1 cellular context compared by ENCODE assay signal in the genomic region with DNA sequence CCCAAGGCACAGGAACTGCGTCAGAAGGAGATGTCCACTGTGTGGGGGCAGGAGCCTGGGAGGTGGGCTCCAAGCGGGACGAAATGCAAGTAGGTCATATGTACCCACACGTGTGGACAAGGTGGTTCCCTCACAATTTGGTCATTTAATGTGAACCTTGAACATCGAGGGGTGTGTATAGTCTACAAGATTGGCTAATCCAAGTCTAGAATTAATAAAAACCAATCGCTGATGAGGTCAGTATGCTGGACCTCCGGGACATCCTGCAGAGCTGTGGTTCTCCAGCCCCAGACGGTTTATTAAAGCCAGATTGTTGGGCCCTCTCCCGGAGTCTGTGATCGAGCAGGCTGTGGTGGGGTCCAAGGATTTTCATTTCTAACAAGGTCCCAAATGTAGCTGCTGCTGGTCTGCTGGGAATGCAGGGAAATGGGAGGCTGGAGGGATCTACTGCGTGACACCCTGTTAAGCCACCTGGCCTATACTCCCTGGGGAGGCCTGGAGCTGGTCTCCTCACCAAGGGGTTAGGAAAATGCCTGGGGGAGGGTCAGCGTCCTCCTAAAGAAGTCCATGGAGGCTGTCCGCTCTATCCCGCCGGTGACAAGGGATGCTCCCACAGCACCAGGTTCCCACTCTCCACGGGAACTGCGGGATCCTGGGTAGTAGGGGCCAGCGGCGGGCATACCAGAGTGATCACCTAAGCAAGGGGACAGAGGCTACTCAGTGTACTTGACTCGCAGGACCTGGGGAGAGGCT.
TF ChIP-seq lines count a peak whose summit lies in the region.

No MANE protein-coding gene starts in this region.

TF ChIP-seq in WTC11, 78 proteins besides CTCF, POLR2A, EP300 and RAD21 (continued from another document):
- TF ChIP-seq, protein P1, sequence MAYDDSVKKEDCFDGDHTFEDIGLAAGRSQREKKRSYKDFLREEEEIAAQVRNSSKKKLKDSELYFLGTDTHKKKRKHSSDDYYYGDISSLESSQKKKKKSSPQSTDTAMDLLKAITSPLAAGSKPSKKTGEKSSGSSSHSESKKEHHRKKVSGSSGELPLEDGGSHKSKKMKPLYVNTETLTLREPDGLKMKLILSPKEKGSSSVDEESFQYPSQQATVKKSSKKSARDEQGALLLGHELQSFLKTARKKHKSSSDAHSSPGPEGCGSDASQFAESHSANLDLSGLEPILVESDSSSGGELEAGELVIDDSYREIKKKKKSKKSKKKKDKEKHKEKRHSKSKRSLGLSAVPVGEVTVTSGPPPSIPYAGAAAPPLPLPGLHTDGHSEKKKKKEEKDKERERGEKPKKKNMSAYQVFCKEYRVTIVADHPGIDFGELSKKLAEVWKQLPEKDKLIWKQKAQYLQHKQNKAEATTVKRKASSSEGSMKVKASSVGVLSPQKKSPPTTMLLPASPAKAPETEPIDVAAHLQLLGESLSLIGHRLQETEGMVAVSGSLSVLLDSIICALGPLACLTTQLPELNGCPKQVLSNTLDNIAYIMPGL (CRISPR knock-in tag; IDR thresholded peaks at IDR 0.05), result no peak
- TF ChIP-seq ZNF396 (CRISPR knock-in tag; IDR thresholded peaks at IDR 0.05; ENCODE audit: borderline replicate concordance) (no peak), SP1 (CRISPR knock-in tag; conservative IDR thresholded peaks at IDR 0.05) (no peak), AFF4 (CRISPR knock-in tag; IDR thresholded peaks at IDR 0.05; ENCODE audit: borderline replicate concordance) (no peak), RORB (CRISPR knock-in tag; IDR thresholded peaks at IDR 0.05) (no peak), ZNF232 (CRISPR knock-in tag; IDR thresholded peaks at IDR 0.05) (no peak), TP53 (CRISPR knock-in tag; IDR thresholded peaks at IDR 0.05) (no peak), ELF4 (CRISPR knock-in tag; IDR thresholded peaks at IDR 0.05; ENCODE audit: low read depth) (no peak)
- TF ChIP-seq, protein P2, sequence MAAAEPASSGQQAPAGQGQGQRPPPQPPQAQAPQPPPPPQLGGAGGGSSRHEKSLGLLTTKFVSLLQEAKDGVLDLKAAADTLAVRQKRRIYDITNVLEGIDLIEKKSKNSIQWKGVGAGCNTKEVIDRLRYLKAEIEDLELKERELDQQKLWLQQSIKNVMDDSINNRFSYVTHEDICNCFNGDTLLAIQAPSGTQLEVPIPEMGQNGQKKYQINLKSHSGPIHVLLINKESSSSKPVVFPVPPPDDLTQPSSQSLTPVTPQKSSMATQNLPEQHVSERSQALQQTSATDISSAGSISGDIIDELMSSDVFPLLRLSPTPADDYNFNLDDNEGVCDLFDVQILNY (CRISPR knock-in tag; IDR thresholded peaks at IDR 0.05), result no peak
